9 cellular contexts compared by ENCODE assay signal in genomic region chr19:47608074-47608907, GRCh38. TPM values are rescaled to one million over a fixed set of nuclear protein-coding genes. Genes with fewer than 3 reads are reported as not detected.
A peak's percentile ranks its signal among the peaks of the same experiment; 100 is the strongest.
DNase-seq lines count a peak whose midpoint lies in the region; ATAC-seq and TF ChIP-seq lines count a peak whose summit lies in the region.
"Had no signal": no experiment of that assay in that cellular context is flagged by ENCODE, and none has a peak within 500 bp of the region (broad histone marks: within the 10 kb centered on the region; RNA-seq: fewer than 3 reads in every experiment).

No MANE protein-coding gene starts in this region.

- peak in 1 of 2 donors; percentile 42 for TF ChIP-seq RAD21 in liver (IDR thresholded peaks at IDR 0.05)

- ATAC-seq in HG03439 (IDR thresholded peaks at IDR 0.05; ENCODE audit: unreplicated experiment), result peak; percentile 75

- peak; percentile 37 for DNase-seq in BJ (ENCODE audit: low read depth)
- DNase-seq in GM19238 (ENCODE audit: insufficient read length, low spot score), result peak; percentile 96
- peak; percentile 86 to 93 for DNase-seq in NCI-H524 (lab: John Stamatoyannopoulos, UW)
- DNase-seq in activated CD4-positive, alpha-beta T cell treated with anti-CD3 and anti-CD28 coated beads, Interleukin-2, amount 50 U/mL, for 1 hour, result peak; percentile 94
- DNase-seq in dedifferentiated amniotic fluid mesenchymal stem cell (ENCODE audit: extremely low spot score), result peak; percentile 91
- DNase-seq in stimulated activated CD4-positive, alpha-beta T cell treated with anti-CD3 and anti-CD28 coated beads, Interleukin-4, amount 100 ng/mL, for 1 hour, result peak; percentile 96

- TF ChIP-seq CTCF in BJ (IDR thresholded peaks at IDR 0.05; ENCODE audit: insufficient read depth, low read depth, low read length), result peak; percentile 38
- peak; percentile 14 for TF ChIP-seq CTCF in liver (IDR thresholded peaks at IDR 0.05; ENCODE audit: low read depth, low read length, missing input control)

- H3K27me3 ChIP-seq in BJ (ENCODE audit: control insufficient read depth, insufficient read depth, low read length) (no peaks in the 10 kb centered on the region), liver (ENCODE audit: control insufficient read depth in 4 of 4, insufficient read depth in 4 of 4, low read length in 3 of 4) (no peaks in the 10 kb centered on the region)

- POLR2A ChIA-PET in BJ (lab: Charles Lee), result no interaction called here

- H3K4me1 ChIP-seq in liver (ENCODE audit: control insufficient read depth in 4 of 4, insufficient read depth in 4 of 4, low read length in 3 of 4), result peaks cover 8 to 28% (median 16%) of the 10 kb centered on the region in 4 donors

- peak overlapping the region; percentile 96 to 99 for H3K27ac ChIP-seq in liver (ENCODE audit: low read depth in 1 of 2, low read length in 2 of 2)

- peak overlapping the region; percentile 99 for H3K4me3 ChIP-seq in BJ (ENCODE audit: low read depth, low read length)
- peak overlapping the region; percentile 74 to 95 (median 94) for H3K4me3 ChIP-seq in liver (ENCODE audit: low read depth in 1 of 3, low read length in 3 of 3)

- no peaks in the 10 kb centered on the region for H3K36me3 ChIP-seq in BJ (ENCODE audit: control insufficient read depth, insufficient read depth, low read length)
- no peaks in the 10 kb centered on the region for H3K36me3 ChIP-seq in liver (ENCODE audit: control insufficient read depth in 4 of 4, insufficient read depth in 3 of 4, low read depth in 1 of 4, low read length in 3 of 4)

- H3K9ac ChIP-seq in liver (ENCODE audit: low read depth in 1 of 2, low read length in 2 of 2), result peak overlapping the region; percentile 85 to 99

- under 1% methylated on average over 93 of the region's 93 CpGs for WGBS in liver

- no peaks in the 10 kb centered on the region for H3K9me3 ChIP-seq in liver (ENCODE audit: control insufficient read depth in 4 of 4, low read length in 3 of 4)

- CTCF ChIA-PET in BJ (lab: Yijun Ruan, JAX), result interaction anchor here (1.1 to 1.9 kb wide), 2 partner anchors 91 to 93 kb away, joined by 4 to 8 read pairs; partner anchors contain the start of gene NAPA

TF ChIP-seq in liver, 16 proteins besides CTCF, POLR2A, EP300 and RAD21:
- no peak for TF ChIP-seq ZBTB33 (IDR thresholded peaks at IDR 0.05)
- no peak for TF ChIP-seq EGR1 (IDR thresholded peaks at IDR 0.05; ENCODE audit: low read depth in 2 of 2)
- no peak for TF ChIP-seq HNF4A (conservative IDR thresholded peaks at IDR 0.05)
- TF ChIP-seq HNF4G (IDR thresholded peaks at IDR 0.05), result no peak
- TF ChIP-seq REST (IDR thresholded peaks at IDR 0.05), result peak; percentile 13
- TF ChIP-seq, protein P1, sequence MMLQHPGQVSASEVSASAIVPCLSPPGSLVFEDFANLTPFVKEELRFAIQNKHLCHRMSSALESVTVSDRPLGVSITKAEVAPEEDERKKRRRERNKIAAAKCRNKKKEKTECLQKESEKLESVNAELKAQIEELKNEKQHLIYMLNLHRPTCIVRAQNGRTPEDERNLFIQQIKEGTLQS (IDR thresholded peaks at IDR 0.05), result no peak
- TF ChIP-seq NR2F2 (IDR thresholded peaks at IDR 0.05), result no peak

RNA-seq across cellular contexts. Expression of gene BICRA, which starts 0.6 kb away (rescaled TPM):
- 0.53 and 0.63 TPM in 2 replicates for polyA plus RNA-seq in BJ (2011; rRNA removed)
- polyA minus RNA-seq in BJ (2011; rRNA and poly(A)+ RNA removed), result 3.9 and 4.9 TPM in 2 replicates
- total RNA-seq in liver, result 1 to 10 TPM; 3.0 to 8.9 TPM
- 1 to 10 TPM in 1 of 2 donors, under 1 TPM in 1; 0.63 to 2.9 TPM for polyA plus RNA-seq in liver

RNA-seq across cellular contexts. Expression of gene ZNF541, which starts 35.3 kb away (rescaled TPM):
- polyA plus RNA-seq in BJ (2011; rRNA removed) (0.05 and 0.06 TPM in 2 replicates), liver (under 1 TPM in 1 of 2 donors, not detected in 1; 0.09 TPM)
- not detected in 2 replicates for polyA minus RNA-seq in BJ (2011; rRNA and poly(A)+ RNA removed)
- total RNA-seq in liver, result under 1 TPM; 0.05 to 0.08 TPM
- total RNA-seq: activated CD8-positive, alpha-beta memory T cell treated with anti-CD3 and anti-CD28 coated beads for 36 hours had no signal

Comparison
In these comparisons a context has a peak if more than half of its experiments do, and no peak if none do; other contexts are left out.
1. Peak in every context shown above with its lines: DNase-seq, ATAC-seq, H3K4me3 ChIP-seq and H3K27ac ChIP-seq.
2. DNase-seq: peak in every context shown above with its lines; median percentile 96 in GM19238; 96 in stimulated activated CD4-positive, alpha-beta T cell treated with anti-CD3 and anti-CD28 coated beads, Interleukin-4, amount 100 ng/mL, for 1 hour; 94 in activated CD4-positive, alpha-beta T cell treated with anti-CD3 and anti-CD28 coated beads, Interleukin-2, amount 50 U/mL, for 1 hour; 91 in dedifferentiated amniotic fluid mesenchymal stem cell; 90 in NCI-H524; 37 in BJ.